In genomic region chr17:11276486-11276885, GRCh38 we compare ENCODE assay signal across 11 cellular contexts. TPM values are rescaled to one million over a fixed set of nuclear protein-coding genes. Genes with fewer than 3 reads are reported as not detected.
"Had no signal": no experiment of that assay in that cellular context is flagged by ENCODE, and none has a peak within 500 bp of the region (broad histone marks: within the 10 kb centered on the region; RNA-seq: fewer than 3 reads in every experiment).

No MANE protein-coding gene starts in this region.

- H3K27ac ChIP-seq: GM23248, HL-60, KMS-11 had no signal

- H3K27me3 Mint-ChIP-seq: IgD-negative memory B cell had no signal

- H3K4me3 ChIP-seq: GM23248 had no signal

- DNase-seq: GM23248, GOT3, H7, HCEC 1CT, HFFc6, KBM-7 had no signal

- H2AFZ ChIP-seq: GM23248 had no signal

- H3K27ac Mint-ChIP-seq: HFFc6, IgD-negative memory B cell had no signal

- H3K4me3 Mint-ChIP-seq: HFFc6, IgD-negative memory B cell had no signal

- H3K9ac ChIP-seq: GM23248, KMS-11 had no signal

- H3K4me2 ChIP-seq: KMS-11 had no signal

- H3K4me1 Mint-ChIP-seq: IgD-negative memory B cell had no signal

- H3K36me3 Mint-ChIP-seq: IgD-negative memory B cell had no signal

RNA-seq across cellular contexts. Expression of gene SHISA6, which starts 35.5 kb away (rescaled TPM):
- total RNA-seq: GM23248, H4, HFFc6, HT1080 had no signal
